7 cellular contexts compared by ENCODE assay signal in genomic region chr6:35931873-35932272, GRCh38. TPM values are rescaled to one million over a fixed set of nuclear protein-coding genes. Genes with fewer than 3 reads are reported as not detected.
DNase-seq lines count a peak whose midpoint lies in the region; ATAC-seq, FAIRE-seq and TF ChIP-seq lines count a peak whose summit lies in the region.
"Not testable (repeated sequence)": the region's sequence is repeated elsewhere in the genome, so short reads cannot be mapped to it uniquely, and the experiment has no call there.

No MANE protein-coding gene starts in this region.

- H3K79me2 ChIP-seq in Loucy (ENCODE audit: insufficient read depth, low read length); K562 (ENCODE audit: control insufficient read depth, insufficient read depth, low read length): not testable (repeated sequence)

- H3K9me2 ChIP-seq in Loucy (replicated peaks; ENCODE audit: low read depth, low read length), result not testable (repeated sequence)

- not testable (repeated sequence) for TF ChIP-seq EP300 in K562 (IDR thresholded peaks at IDR 0.05; ENCODE audit: low read length)

- peak overlapping the region in 5 of 8 donors; percentile 3 to 63 (median 36) for H3K4me3 Mint-ChIP-seq in CD4-positive, alpha-beta memory T cell
- peak overlapping the region; percentile 44 for H3K4me3 Mint-ChIP-seq in activated naive CD4-positive, alpha-beta T cell treated with anti-CD3 and anti-CD28 coated beads for 36 hours
- H3K4me3 Mint-ChIP-seq in naive thymus-derived CD4-positive, alpha-beta T cell, result peak overlapping the region in 9 of 10 donors; percentile 68 to 84 (median 78)
- H3K4me3 Mint-ChIP-seq in neural crest cell, result not testable (repeated sequence)

- H3K36me3 ChIP-seq in CD4-positive, alpha-beta memory T cell (ENCODE audit: insufficient read depth, low read length); Loucy (ENCODE audit: insufficient read depth, low read length); K562 (ENCODE audit: control insufficient read depth, insufficient read depth, low read length); naive thymus-derived CD4-positive, alpha-beta T cell (ENCODE audit: control insufficient read depth in 2 of 3, insufficient read depth in 3 of 3, low read length in 3 of 3): not testable (repeated sequence)

- intact Hi-C loops in CD4-positive, alpha-beta memory T cell (cut with micrococcal nuclease); activated naive CD4-positive, alpha-beta T cell treated with anti-CD3 and anti-CD28 coated beads for 36 hours (cut with micrococcal nuclease); K562 (cut with micrococcal nuclease); naive thymus-derived CD4-positive, alpha-beta T cell (cut with micrococcal nuclease): not testable (repeated sequence)

- H3K27me3 ChIP-seq in CD4-positive, alpha-beta memory T cell (ENCODE audit: insufficient read depth, low read length); Loucy (ENCODE audit: insufficient read depth, low read length, poor library complexity, severe bottlenecking); K562 (ENCODE audit: control insufficient read depth in 2 of 2, insufficient read depth in 2 of 2, low read length in 2 of 2); naive thymus-derived CD4-positive, alpha-beta T cell (ENCODE audit: control insufficient read depth in 2 of 2, insufficient read depth in 2 of 2, low read length in 2 of 2): not testable (repeated sequence)

- not testable (repeated sequence) for H3K4me1 Mint-ChIP-seq in CD4-positive, alpha-beta memory T cell; activated naive CD4-positive, alpha-beta T cell treated with anti-CD3 and anti-CD28 coated beads for 36 hours (ENCODE audit: low read depth); naive thymus-derived CD4-positive, alpha-beta T cell; neural crest cell

- TF ChIP-seq CTCF in Loucy (conservative IDR thresholded peaks at IDR 0.05; ENCODE audit: low read length); K562 (IDR thresholded peaks at IDR 0.05 in 2 of 3, conservative IDR thresholded peaks at IDR 0.05 in 1 of 3; ENCODE audit: insufficient read depth in 2 of 3, low read depth in 1 of 3, low read length in 3 of 3); neural crest cell (conservative IDR thresholded peaks at IDR 0.05): not testable (repeated sequence)

- peak overlapping the region; percentile 18 for H3K9ac ChIP-seq in Loucy (ENCODE audit: low read depth, low read length, poor library complexity, severe bottlenecking)
- H3K9ac ChIP-seq in K562 (ENCODE audit: insufficient read depth in 1 of 2, low read depth in 2 of 2, low read length in 2 of 2), result not testable (repeated sequence)

- FAIRE-seq in K562 (lab: Jason Lieb, UNC), result not testable (repeated sequence)

- not testable (repeated sequence) for H3K36me3 Mint-ChIP-seq in CD4-positive, alpha-beta memory T cell; activated naive CD4-positive, alpha-beta T cell treated with anti-CD3 and anti-CD28 coated beads for 36 hours (ENCODE audit: low read depth); naive thymus-derived CD4-positive, alpha-beta T cell; neural crest cell (ENCODE audit: low read depth)

- not testable (repeated sequence) for H3K27me3 Mint-ChIP-seq in CD4-positive, alpha-beta memory T cell; activated naive CD4-positive, alpha-beta T cell treated with anti-CD3 and anti-CD28 coated beads for 36 hours (ENCODE audit: low read depth)
- peaks cover 0 to 17% (median 4%) of the 10 kb centered on the region in 5 donors for H3K27me3 Mint-ChIP-seq in naive thymus-derived CD4-positive, alpha-beta T cell
- peaks cover 21% of the 10 kb centered on the region for H3K27me3 Mint-ChIP-seq in neural crest cell (ENCODE audit: low read depth)

- H4K20me1 ChIP-seq in Loucy (ENCODE audit: insufficient read depth, low read length, poor library complexity, severe bottlenecking); K562 (replicated peaks; ENCODE audit: control insufficient read depth, insufficient read depth, low read length): not testable (repeated sequence)

- not testable (repeated sequence) for H3K4me3 ChIP-seq in CD4-positive, alpha-beta memory T cell (ENCODE audit: low read length in 2 of 2); K562; naive thymus-derived CD4-positive, alpha-beta T cell (ENCODE audit: low read length)
- H3K4me3 ChIP-seq in Loucy (ENCODE audit: low read length, poor library complexity, severe bottlenecking), result peak overlapping the region; percentile 67

- TF ChIP-seq POLR2A in K562 (conservative IDR thresholded peaks at IDR 0.05), result 0 out of 2 replicates have a peak, but pooled peaks have one; percentile 30

- H3K27ac ChIP-seq in CD4-positive, alpha-beta memory T cell (ENCODE audit: low read depth, low read length); K562 (ENCODE audit: extremely low read depth, low read depth, low read length); naive thymus-derived CD4-positive, alpha-beta T cell (ENCODE audit: low read depth, low read length): not testable (repeated sequence)

- not testable (repeated sequence) for DNase-seq in CD4-positive, alpha-beta memory T cell; K562 (ENCODE audit: extremely low read depth in 1 of 4, low spot score in 3 of 4); neural crest cell (ENCODE audit: low read depth, low spot score)
- peak; percentile 14 for DNase-seq in activated CD4-positive, alpha-beta T cell treated with anti-CD3 and anti-CD28 coated beads for 48 hours
- peak; percentile 24 for DNase-seq in activated naive CD4-positive, alpha-beta T cell treated with anti-CD3 and anti-CD28 coated beads for 36 hours
- DNase-seq in naive thymus-derived CD4-positive, alpha-beta T cell, result peak in 2 of 9 donors; percentile 8 to 11

- H3K4me2 ChIP-seq in Loucy (ENCODE audit: low read depth, low read length, poor library complexity, severe bottlenecking), result peak overlapping the region; percentile 72
- H3K4me2 ChIP-seq in K562 (ENCODE audit: insufficient read depth, low read length), result not testable (repeated sequence)

- POLR2A ChIA-PET in CD4-positive, alpha-beta memory T cell (lab: Charles Lee; ENCODE audit: partially characterized antibody), result interaction anchor here (0.8 kb wide), 1 partner anchor 12 kb away, joined by 4 read pairs; no protein-coding TSS in a partner anchor
- POLR2A ChIA-PET in K562 (lab: Yijun Ruan, JAX), result interaction anchor here (1.6 to 2.1 kb wide), 2 partner anchors 10 to 23 kb away, joined by 7 read pairs; no protein-coding TSS in a partner anchor
- POLR2A ChIA-PET in naive thymus-derived CD4-positive, alpha-beta T cell (lab: Charles Lee), result not testable (repeated sequence)

- not testable (repeated sequence) for H3K9me3 ChIP-seq in CD4-positive, alpha-beta memory T cell (ENCODE audit: control insufficient read depth in 1 of 2, low read length in 2 of 2); Loucy (ENCODE audit: insufficient read depth, low read depth, low read length); K562 (replicated peaks; ENCODE audit: control insufficient read depth, insufficient read depth, low read depth, low read length); naive thymus-derived CD4-positive, alpha-beta T cell (ENCODE audit: control insufficient read depth in 2 of 3, low read length in 3 of 3)

- BruUV-seq in K562 (replicated peaks; lab: Mats Ljungman, UMichigan), result not testable (repeated sequence)

- TF ChIP-seq RAD21 in K562 (CRISPR knock-in tag; conservative IDR thresholded peaks at IDR 0.05 in 1 of 2, IDR thresholded peaks at IDR 0.05 in 1 of 2), result not testable (repeated sequence)

- WGBS in K562 (ENCODE audit: insufficient coverage, low coverage, missing lambda C conversion rate), result 57% methylated on average over 8 of the region's 10 CpGs

- H3K9me3 Mint-ChIP-seq in CD4-positive, alpha-beta memory T cell; activated naive CD4-positive, alpha-beta T cell treated with anti-CD3 and anti-CD28 coated beads for 36 hours; naive thymus-derived CD4-positive, alpha-beta T cell; neural crest cell: not testable (repeated sequence)

- not testable (repeated sequence) for ATAC-seq in K562; naive thymus-derived CD4-positive, alpha-beta T cell

- H3F3A ChIP-seq in Loucy (ENCODE audit: low read depth), result not testable (repeated sequence)

- CTCF ChIA-PET in CD4-positive, alpha-beta memory T cell (lab: Charles Lee; ENCODE audit: partially characterized antibody); activated naive CD4-positive, alpha-beta T cell treated with anti-CD3 and anti-CD28 coated beads for 36 hours (lab: Charles Lee); K562 (lab: Yijun Ruan, JAX; ENCODE audit: low intra/inter-chr PET ratio); naive thymus-derived CD4-positive, alpha-beta T cell (lab: Charles Lee): not testable (repeated sequence)

- in situ Hi-C loops in K562 (cut with MboI), result not testable (repeated sequence)

- H3K4me1 ChIP-seq in CD4-positive, alpha-beta memory T cell (ENCODE audit: insufficient read depth, low read length); Loucy (ENCODE audit: insufficient read depth, low read length, poor library complexity, severe bottlenecking); K562 (replicated peaks in 1 of 2; ENCODE audit: control insufficient read depth in 2 of 2, insufficient read depth in 2 of 2, low read length in 2 of 2); naive thymus-derived CD4-positive, alpha-beta T cell (ENCODE audit: control insufficient read depth in 2 of 2, insufficient read depth in 2 of 2, low read length in 2 of 2): not testable (repeated sequence)

- not testable (repeated sequence) for H3K9me1 ChIP-seq in K562 (ENCODE audit: control insufficient read depth, insufficient read depth, low read length)

- H2AFZ ChIP-seq in Loucy (ENCODE audit: low read length); K562 (ENCODE audit: low read depth, low read length): not testable (repeated sequence)

- H3K27ac Mint-ChIP-seq in CD4-positive, alpha-beta memory T cell; activated naive CD4-positive, alpha-beta T cell treated with anti-CD3 and anti-CD28 coated beads for 36 hours: not testable (repeated sequence)
- H3K27ac Mint-ChIP-seq in naive thymus-derived CD4-positive, alpha-beta T cell, result peak overlapping the region in 4 of 9 donors; percentile 53 to 84 (median 64)
- peak overlapping the region; percentile 54 for H3K27ac Mint-ChIP-seq in neural crest cell (ENCODE audit: unreplicated experiment)

RNA-seq across cellular contexts. Expression of gene SRPK1, which starts 11.0 kb away (rescaled TPM):
- total RNA-seq in CD4-positive, alpha-beta memory T cell, result 10 to 100 TPM; 47.6 to 52.0 TPM
- polyA plus RNA-seq in CD4-positive, alpha-beta memory T cell, result 10 to 100 TPM; 51.2 to 57.5 TPM
- total RNA-seq in activated naive CD4-positive, alpha-beta T cell treated with anti-CD3 and anti-CD28 coated beads for 36 hours, result 100 to 1,000 TPM; 126 to 127 TPM
- total RNA-seq in K562 (2011; cell fraction: chromatin; rRNA removed; ENCODE audit: low replicate concordance), result 323 and 660 TPM in 2 replicates
- total RNA-seq in K562 (2011; cell fraction: nucleolus; rRNA removed), result 230 and 256 TPM in 2 replicates
- 346 and 443 TPM in 2 replicates for total RNA-seq in K562 (2011; cell fraction: nucleoplasm; rRNA removed)
- total RNA-seq in K562 (2014; rRNA removed), result 150 and 159 TPM in 2 replicates
- 185 and 195 TPM in 2 replicates for total RNA-seq in K562 (2014; rRNA removed; fragmentation: Illumina TruSeq; extraction: Trizol)
- 164 and 183 TPM in 2 replicates for total RNA-seq in K562 (2015; rRNA removed; fragmentation: Illumina TruSeq; extraction: Trizol)
- total RNA-seq in K562 (2021), result 155 and 160 TPM in 2 replicates
- polyA plus RNA-seq in K562 (2011; rRNA removed), result 95.8 and 140 TPM in 2 replicates
- 30.0 and 51.6 TPM in 2 replicates for polyA plus RNA-seq in K562 (2011; cell fraction: cytosol; rRNA removed)
- polyA plus RNA-seq in K562 (2011; cell fraction: nucleus; rRNA removed), result 78.7 and 90.6 TPM in 2 replicates
- polyA plus RNA-seq in K562 (2012), result 49.0 and 82.7 TPM in 2 replicates
- 134 and 167 TPM in 2 replicates for polyA plus RNA-seq in K562 (2014; fragmentation: Illumina TruSeq; extraction: Trizol)
- polyA plus RNA-seq in K562 (2014; fragmentation: Nextera tagmentation; extraction: Ambion mirVana), result 100 to 1,000 TPM in 1 of 2 experiments, 10 to 100 TPM in 1; 99.6 to 164 TPM
- 116 and 135 TPM in 2 replicates for polyA plus RNA-seq in K562 (2014; rRNA removed)
- 308 and 311 TPM in 2 replicates for polyA minus RNA-seq in K562 (2011; rRNA and poly(A)+ RNA removed)
- polyA minus RNA-seq in K562 (2011; cell fraction: cytosol; rRNA and poly(A)+ RNA removed), result 93.0 and 108 TPM in 2 replicates
- 135 and 201 TPM in 2 replicates for polyA minus RNA-seq in K562 (2011; cell fraction: nucleus; rRNA and poly(A)+ RNA removed)
- total RNA-seq in naive thymus-derived CD4-positive, alpha-beta T cell, result 10 to 100 TPM; 29.1 to 80.9 (median 42.1) TPM
- 10 to 100 TPM; 31.9 to 48.1 TPM for polyA plus RNA-seq in naive thymus-derived CD4-positive, alpha-beta T cell
- 105 and 113 TPM in 2 replicates for total RNA-seq in neural crest cell
